12 cellular contexts compared by ENCODE assay signal in genomic region chr1:25804244-25804963, GRCh38. TPM values are rescaled to one million over a fixed set of nuclear protein-coding genes. Genes with fewer than 3 reads are reported as not detected.
DNase-seq lines count a peak whose midpoint lies in the region; ATAC-seq and TF ChIP-seq lines count a peak whose summit lies in the region.
"Had no signal": no experiment of that assay in that cellular context is flagged by ENCODE, and none has a peak within 500 bp of the region (broad histone marks: within the 10 kb centered on the region; RNA-seq: fewer than 3 reads in every experiment).

No MANE protein-coding gene starts in this region.

- H3K9me3 Mint-ChIP-seq in CD8-positive, alpha-beta T cell = no peaks in the 10 kb centered on the region

- TF ChIP-seq CTCF in left ventricle myocardium inferior (IDR thresholded peaks at IDR 0.05; ENCODE audit: borderline replicate concordance) = no peak
- TF ChIP-seq CTCF in OCI-LY7 (conservative IDR thresholded peaks at IDR 0.05; ENCODE audit: low read length) = 0 out of 2 replicates have a peak, but pooled peaks have one; percentile 17
- TF ChIP-seq CTCF in fibroblast of the aortic adventitia (IDR thresholded peaks at IDR 0.05; ENCODE audit: insufficient read depth, low read length) = no peak
- no peak for TF ChIP-seq CTCF in tibial artery (IDR thresholded peaks at IDR 0.05)
- TF ChIP-seq CTCF in CD8-positive, alpha-beta T cell (IDR thresholded peaks at IDR 0.05) = no peak

- H3K27me3 ChIP-seq in left ventricle myocardium inferior (ENCODE audit: low read depth) (no peaks in the 10 kb centered on the region), tibial artery (no peaks in the 10 kb centered on the region)
- no peaks in the 10 kb centered on the region for H3K27me3 ChIP-seq in CD8-positive, alpha-beta T cell (ENCODE audit: insufficient read depth, low read length)
- H3K27me3 ChIP-seq: cardiac muscle cell had no signal

- peaks cover 44% of the 10 kb centered on the region for H3K4me1 Mint-ChIP-seq in CD8-positive, alpha-beta T cell (ENCODE audit: low read depth)

- no TSS peak for BruUV-seq in OCI-LY7 (replicated peaks; lab: Mats Ljungman, UMichigan)

- no peak overlapping the region for H3K4me2 ChIP-seq in OCI-LY7 (ENCODE audit: low read length)

- H3K9me3 ChIP-seq in left ventricle myocardium inferior (replicated peaks) (no peaks in the 10 kb centered on the region), OCI-LY7 (ENCODE audit: low read length) (no peaks in the 10 kb centered on the region), tibial artery (no peaks in the 10 kb centered on the region)
- no peaks in the 10 kb centered on the region for H3K9me3 ChIP-seq in CD8-positive, alpha-beta T cell (ENCODE audit: low read length)

- intact Hi-C loops in left ventricle myocardium inferior (cut with micrococcal nuclease) = no loop called here
- intact Hi-C loops in cardiac septum (cut with DNase I) = no loop called here
- intact Hi-C loops in OCI-LY7 (cut with micrococcal nuclease; ENCODE audit: unreplicated experiment) = no loop called here
- intact Hi-C loops in tibial artery (cut with DNase I; ENCODE audit: low total_unique reads) = loop anchor here (10.0 kb wide), 1 partner anchor 570 kb away; the partner anchor contains the start of gene SYF2
- intact Hi-C loops in CD8-positive, alpha-beta T cell (cut with DNase I, micrococcal nuclease) = no loop called here

- no peak overlapping the region for H3K4me3 Mint-ChIP-seq in CD8-positive, alpha-beta T cell
- H3K4me3 Mint-ChIP-seq: CD14-positive monocyte had no signal

- CTCF ChIA-PET in OCI-LY7 (lab: Charles Lee; ENCODE audit: unreplicated experiment) = no interaction called here
- CTCF ChIA-PET in CD8-positive, alpha-beta T cell (lab: Charles Lee) = interaction anchor here (1.5 to 4.5 kb wide), 2 partner anchors 190 to 195 kb away, joined by 4 to 21 read pairs; no protein-coding TSS in a partner anchor

- H3K4me1 ChIP-seq in left ventricle myocardium inferior (peaks cover 91% of the 10 kb centered on the region), OCI-LY7 (ENCODE audit: insufficient read depth, low read length, poor library complexity, severe bottlenecking) (peaks cover 28% of the 10 kb centered on the region), tibial artery (peaks cover 0 to 77% (median 70%) of the 10 kb centered on the region in 4 donors)
- H3K4me1 ChIP-seq in CD8-positive, alpha-beta T cell (ENCODE audit: insufficient read depth, low read length) = peaks cover 33% of the 10 kb centered on the region

- no peak overlapping the region for H3K27ac Mint-ChIP-seq in CD8-positive, alpha-beta T cell

- ATAC-seq in CD8-positive, alpha-beta T cell = no peak
- ATAC-seq in GM19328 (IDR thresholded peaks at IDR 0.05; ENCODE audit: unreplicated experiment) = no peak

- peak overlapping the region; percentile 83 for H3K27ac ChIP-seq in left ventricle myocardium inferior (replicated peaks)
- H3K27ac ChIP-seq in OCI-LY7 (ENCODE audit: low read depth, low read length, poor library complexity, severe bottlenecking) = no peak overlapping the region
- H3K27ac ChIP-seq in tibial artery = peak overlapping the region; percentile 78 to 83
- H3K27ac ChIP-seq in CD8-positive, alpha-beta T cell (ENCODE audit: low read depth, low read length) = no peak overlapping the region
- H3K27ac ChIP-seq: cardiac muscle cell had no signal

- H2AFZ ChIP-seq in OCI-LY7 (ENCODE audit: low read length) = no peak overlapping the region

- no peaks in the 10 kb centered on the region for H4K20me1 ChIP-seq in OCI-LY7 (ENCODE audit: insufficient read depth, low read length)

- POLR2A ChIA-PET in OCI-LY7 (lab: Charles Lee) = interaction anchor here (0.6 to 0.7 kb wide), 2 partner anchors 78 to 165 kb away, joined by 3 to 4 read pairs; no protein-coding TSS in a partner anchor
- POLR2A ChIA-PET in CD8-positive, alpha-beta T cell (lab: Charles Lee) = no interaction called here

- no peaks in the 10 kb centered on the region for H3K9me2 ChIP-seq in OCI-LY7 (ENCODE audit: insufficient read depth, low read length)

- peak; percentile 4 for DNase-seq in left ventricle myocardium inferior
- no peak for DNase-seq in cardiac septum (ENCODE audit: low spot score)
- DNase-seq in OCI-LY7 (ENCODE audit: low spot score) = no peak
- DNase-seq in fibroblast of the aortic adventitia (ENCODE audit: low read depth) = peak; percentile 28
- no peak for DNase-seq in tibial artery
- DNase-seq in CD8-positive, alpha-beta T cell = no peak
- no peak for DNase-seq in NCI-H1436 treated with DMSO at 0.1 percent for 48 hours (lab: John Stamatoyannopoulos, UW)
- DNase-seq: activated CD4-positive, alpha-beta T cell treated with anti-CD3 and anti-CD28 coated beads, Interleukin-2, amount 50 U/mL, for 4 hours; SIG-M5 had no signal

- H3K36me3 Mint-ChIP-seq in CD8-positive, alpha-beta T cell = peaks cover 32% of the 10 kb centered on the region

- H3K4me3 ChIP-seq in left ventricle myocardium inferior (no peak overlapping the region), OCI-LY7 (ENCODE audit: low read depth, low read length, poor library complexity, severe bottlenecking) (no peak overlapping the region), fibroblast of the aortic adventitia (ENCODE audit: low read depth, low read length) (no peak overlapping the region), tibial artery (no peak overlapping the region)
- no peak overlapping the region for H3K4me3 ChIP-seq in CD8-positive, alpha-beta T cell (ENCODE audit: low read depth, low read length)
- H3K4me3 ChIP-seq: cardiac muscle cell had no signal

- H3K36me3 ChIP-seq in left ventricle myocardium inferior (peaks cover 30% of the 10 kb centered on the region), OCI-LY7 (ENCODE audit: insufficient read depth, low read length) (no peaks in the 10 kb centered on the region), tibial artery (peaks cover 17 to 25% (median 23%) of the 10 kb centered on the region in 3 donors)
- H3K36me3 ChIP-seq in CD8-positive, alpha-beta T cell (ENCODE audit: insufficient read depth, low read length) = no peaks in the 10 kb centered on the region

- no peaks in the 10 kb centered on the region for H3K79me2 ChIP-seq in OCI-LY7 (ENCODE audit: insufficient read depth, low read depth, low read length)

- H3K27me3 Mint-ChIP-seq in CD8-positive, alpha-beta T cell (ENCODE audit: low read depth) = no peaks in the 10 kb centered on the region

RNA-seq across cellular contexts. Expression of gene SELENON, which starts 4.4 kb away (rescaled TPM):
- total RNA-seq in left ventricle myocardium inferior = 45.2 TPM
- total RNA-seq in cardiac septum = 53.0 TPM
- 5.6 and 9.9 TPM in 2 replicates for total RNA-seq in OCI-LY7 (2014; rRNA removed; shearing (Covaris generic))
- total RNA-seq in OCI-LY7 (2022) = 28.1 and 28.3 TPM in 2 replicates
- 10.2 and 35.0 TPM in 2 replicates for total RNA-seq in fibroblast of the aortic adventitia (ENCODE audit: low replicate concordance)
- total RNA-seq in CD8-positive, alpha-beta T cell = 10 to 100 TPM; 18.9 to 20.2 TPM

RNA-seq across cellular contexts. Expression of gene MTFR1L, which starts 15.3 kb away (rescaled TPM):
- total RNA-seq in left ventricle myocardium inferior (252 TPM), cardiac septum (187 TPM), OCI-LY7 (2022) (43.4 and 51.2 TPM in 2 replicates), fibroblast of the aortic adventitia (ENCODE audit: low replicate concordance) (44.6 and 164 TPM in 2 replicates)
- 33.6 and 35.3 TPM in 2 replicates for total RNA-seq in OCI-LY7 (2014; rRNA removed; shearing (Covaris generic))
- 10 to 100 TPM; 22.9 to 25.7 TPM for total RNA-seq in CD8-positive, alpha-beta T cell

RNA-seq across cellular contexts. Expression of gene AUNIP, which starts 54.9 kb away (rescaled TPM):
- total RNA-seq in left ventricle myocardium inferior (not detected), cardiac septum (not detected), OCI-LY7 (2022) (15.1 and 16.8 TPM in 2 replicates), fibroblast of the aortic adventitia (ENCODE audit: low replicate concordance) (4.8 TPM in 1 of 2 replicates, not detected in the other)
- total RNA-seq in OCI-LY7 (2014; rRNA removed; shearing (Covaris generic)) = 14.2 and 21.5 TPM in 2 replicates
- under 1 TPM in 1 of 2 experiments, not detected in 1; 0.30 TPM for total RNA-seq in CD8-positive, alpha-beta T cell

Comparison
In these comparisons a context has a peak if more than half of its experiments do, and no peak if none do; other contexts are left out.
1. DNase-seq: peak in left ventricle myocardium inferior (single experiment) and fibroblast of the aortic adventitia (single experiment); none in cardiac septum (single experiment), OCI-LY7 (single experiment), tibial artery (0 of 2), CD8-positive, alpha-beta T cell (0 of 7) and NCI-H1436 treated with DMSO at 0.1 percent for 48 hours (single experiment).
2. H3K27ac ChIP-seq: peak in left ventricle myocardium inferior (single experiment) and tibial artery (2 of 2); none in OCI-LY7 (single experiment) and CD8-positive, alpha-beta T cell (single experiment).